ENCODE assay signal across 36 cellular contexts in the genomic region with DNA sequence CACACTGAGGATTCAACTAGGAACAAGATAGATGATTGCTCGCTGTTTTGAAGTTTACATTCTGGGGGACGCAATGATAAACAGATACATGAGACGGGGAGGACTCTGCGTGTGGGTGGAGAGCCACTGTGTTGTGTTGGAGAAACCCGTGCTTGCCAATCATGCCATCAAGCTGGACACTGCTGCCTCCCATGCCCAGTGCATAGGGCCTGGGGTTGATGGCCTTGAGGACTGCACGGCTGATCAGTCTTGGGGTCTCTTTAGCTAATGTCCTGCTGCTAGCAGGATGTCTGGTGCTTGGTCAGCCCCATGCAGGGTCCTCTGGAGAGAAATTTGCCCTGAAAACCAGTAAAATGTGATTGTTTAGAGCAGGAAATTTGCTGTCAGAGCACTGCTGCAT.
"Had no signal": no experiment of that assay in that cellular context is flagged by ENCODE, and none has a peak within 500 bp of the region (broad histone marks: within the 10 kb centered on the region; RNA-seq: fewer than 3 reads in every experiment).

No MANE protein-coding gene starts in this region.

- H3K4me1 Mint-ChIP-seq: activated CD4-positive, alpha-beta T cell treated with anti-CD3 and anti-CD28 coated beads for 36 hours; activated CD4-positive, alpha-beta T cell treated with anti-CD3 and anti-CD28 coated beads, Interleukin-2, amount 10 ng/mL, durations not matched to agents 7 days and 5 days; activated naive CD4-positive, alpha-beta T cell treated with anti-CD3 and anti-CD28 coated beads, Interleukin-2, amount 50 U/mL, for 24 hours; activated naive CD8-positive, alpha-beta T cell treated with anti-CD3 and anti-CD28 coated beads, Interleukin-2, amount 10 ng/mL, durations not matched to agents 7 days and 5 days; IgD-negative memory B cell had no signal

- H3K27me3 Mint-ChIP-seq: activated CD4-positive, alpha-beta T cell treated with anti-CD3 and anti-CD28 coated beads for 36 hours; activated naive CD8-positive, alpha-beta T cell treated with anti-CD3 and anti-CD28 coated beads, Interleukin-2, amount 10 ng/mL, durations not matched to agents 7 days and 5 days; IgD-negative memory B cell had no signal

- H3K9me3 Mint-ChIP-seq: activated CD4-positive, alpha-beta T cell treated with anti-CD3 and anti-CD28 coated beads, Interleukin-2, amount 10 ng/mL, durations not matched to agents 7 days and 5 days; activated naive CD4-positive, alpha-beta T cell treated with anti-CD3 and anti-CD28 coated beads, Interleukin-2, amount 50 U/mL, for 24 hours; activated naive CD8-positive, alpha-beta T cell treated with anti-CD3 and anti-CD28 coated beads, Interleukin-2, amount 10 ng/mL, durations not matched to agents 7 days and 5 days; T-helper 1 cell treated with Interleukin-12 subunit alpha and Interleukin-12 subunit beta and Interleukin-4 antibody, amounts not matched to agents 30 μg/mL and 1 μg/mL, for 36 hours; T-helper 2 cell treated with Interferon-gamma antibody and Interleukin-4, amounts not matched to agents 5 μg/mL and 100 μg/mL, for 36 hours had no signal

- H3K36me3 Mint-ChIP-seq: activated naive CD4-positive, alpha-beta T cell treated with anti-CD3 and anti-CD28 coated beads, Interleukin-2, amount 50 U/mL, for 24 hours; activated naive CD8-positive, alpha-beta T cell treated with anti-CD3 and anti-CD28 coated beads, Interleukin-2, amount 10 ng/mL, durations not matched to agents 7 days and 5 days; IgD-negative memory B cell had no signal

- H3K27ac ChIP-seq: ascending aorta, cardiac muscle cell, Peyer's patch, SJSA1 had no signal

- H3K4me1 ChIP-seq: ascending aorta, Peyer's patch, SJSA1 had no signal

- H3K27ac Mint-ChIP-seq: activated CD4-positive, alpha-beta T cell treated with anti-CD3 and anti-CD28 coated beads for 36 hours; activated CD4-positive, alpha-beta T cell treated with anti-CD3 and anti-CD28 coated beads, Interleukin-2, amount 10 ng/mL, durations not matched to agents 7 days and 5 days; activated CD8-positive, alpha-beta T cell treated with anti-CD3 and anti-CD28 coated beads, Interleukin-2, amount 10 ng/mL, durations not matched to agents 7 days and 5 days; activated naive CD4-positive, alpha-beta T cell treated with anti-CD3 and anti-CD28 coated beads, Interleukin-2, amount 50 U/mL, for 24 hours; activated naive CD8-positive, alpha-beta T cell treated with anti-CD3 and anti-CD28 coated beads, Interleukin-2, amount 10 ng/mL, durations not matched to agents 7 days and 5 days; T-helper 1 cell treated with Interleukin-12 subunit alpha and Interleukin-12 subunit beta and Interleukin-4 antibody, amounts not matched to agents 30 μg/mL and 1 μg/mL, for 36 hours; T-helper 2 cell treated with Interferon-gamma antibody and Interleukin-4, amounts not matched to agents 5 μg/mL and 100 μg/mL, for 36 hours; WTC11 had no signal

- H3K36me3 ChIP-seq: ascending aorta, cardiac muscle cell, Peyer's patch, SJSA1 had no signal

- H3K4me3 ChIP-seq: ascending aorta, cardiac muscle cell, Peyer's patch, SJSA1 had no signal

- ATAC-seq: activated CD4-positive, alpha-beta T cell treated with anti-CD3 and anti-CD28 coated beads for 36 hours; activated CD4-positive, CD25-positive, alpha-beta regulatory T cell treated with anti-CD3 and anti-CD28 coated beads, Interleukin-2, amount 50 U/mL, for 24 hours; activated CD8-positive, alpha-beta T cell treated with anti-CD3 and anti-CD28 coated beads, Interleukin-2, amount 10 ng/mL, durations not matched to agents 7 days and 5 days; PC-3 had no signal

- DNase-seq: activated CD4-positive, alpha-beta T cell treated with anti-CD3 and anti-CD28 coated beads for 36 hours; activated CD4-positive, alpha-beta T cell treated with anti-CD3 and anti-CD28 coated beads, Interleukin-2, amount 10 ng/mL, durations not matched to agents 7 days and 5 days; activated CD4-positive, alpha-beta T cell treated with anti-CD3 and anti-CD28 coated beads, Interleukin-2, amount 50 U/mL, for 48 hours; activated CD8-positive, alpha-beta memory T cell treated with anti-CD3 and anti-CD28 coated beads, Interleukin-2, amount 50 U/mL, for 4 hours; activated CD8-positive, alpha-beta T cell treated with anti-CD3 and anti-CD28 coated beads, Interleukin-2, amount 10 ng/mL, durations not matched to agents 7 days and 5 days; activated gamma-delta T cell; activated naive CD4-positive, alpha-beta T cell treated with Interleukin-2 at 50 U/mL for 16 hours; activated naive CD8-positive, alpha-beta T cell treated with anti-CD3 and anti-CD28 coated beads, Interleukin-2, amount 10 ng/mL, durations not matched to agents 7 days and 5 days; activated T-cell treated with anti-CD3 and anti-CD28 coated beads, Interleukin-2, amount 50 U/mL, for 48 hours; amygdala; Karpas-422; KBM-7; NCI-H1105; NCI-H1417 treated with DMSO at 0.1 percent for 48 hours; NCI-H187 treated with DMSO at 0.1 percent for 48 hours; NCI-H2081; NCI-H2171 treated with DMSO at 0.1 percent for 48 hours; NCI-H2227 treated with DMSO at 0.1 percent for 48 hours; NCI-H446 treated with DMSO at 0.1 percent for 48 hours; NCI-H524; NCI-H69; NCI-H82; PC-3; RPMI8226; SHP77 treated with DMSO at 0.1 percent for 48 hours; SK-N-SH had no signal

- H3K9me3 ChIP-seq: ascending aorta, Peyer's patch, SJSA1, SK-N-SH had no signal

- H3K4me3 Mint-ChIP-seq: activated CD4-positive, alpha-beta T cell treated with anti-CD3 and anti-CD28 coated beads for 36 hours; activated CD4-positive, alpha-beta T cell treated with anti-CD3 and anti-CD28 coated beads, Interleukin-2, amount 10 ng/mL, durations not matched to agents 7 days and 5 days; activated CD8-positive, alpha-beta T cell treated with anti-CD3 and anti-CD28 coated beads, Interleukin-2, amount 10 ng/mL, durations not matched to agents 7 days and 5 days; activated naive CD4-positive, alpha-beta T cell treated with anti-CD3 and anti-CD28 coated beads, Interleukin-2, amount 50 U/mL, for 24 hours; activated naive CD8-positive, alpha-beta T cell treated with anti-CD3 and anti-CD28 coated beads, Interleukin-2, amount 10 ng/mL, durations not matched to agents 7 days and 5 days; IgD-negative memory B cell; T-helper 1 cell treated with Interleukin-12 subunit alpha and Interleukin-12 subunit beta and Interleukin-4 antibody, amounts not matched to agents 30 μg/mL and 1 μg/mL, for 36 hours; T-helper 2 cell treated with Interferon-gamma antibody and Interleukin-4, amounts not matched to agents 5 μg/mL and 100 μg/mL, for 36 hours; WTC11 had no signal

- H3K27me3 ChIP-seq: ascending aorta, cardiac muscle cell, Peyer's patch, SJSA1 had no signal
